8 cellular contexts compared by ENCODE assay signal in genomic region chr2:29000481-29000880, GRCh38. TPM values are rescaled to one million over a fixed set of nuclear protein-coding genes. Genes with fewer than 3 reads are reported as not detected.
A peak's percentile ranks its signal among the peaks of the same experiment; 100 is the strongest.
DNase-seq lines count a peak whose midpoint lies in the region; ATAC-seq, FAIRE-seq and TF ChIP-seq lines count a peak whose summit lies in the region.

No MANE protein-coding gene starts in this region.

- H3K23me2 ChIP-seq in H9 (ENCODE audit: insufficient read length, low read depth, low read length, poor library complexity, severe bottlenecking), result no peaks in the 10 kb centered on the region

- no peak overlapping the region for H2BK12ac ChIP-seq in H9 (ENCODE audit: insufficient read length, low read depth, low read length)

- no peak overlapping the region for H4K91ac ChIP-seq in H9 (ENCODE audit: insufficient read length, low read depth, low read length)

- POLR2A ChIA-PET in HepG2 (lab: Yijun Ruan, JAX), result no interaction called here
- POLR2A ChIA-PET in PC-9 (lab: Charles Lee; ENCODE audit: unreplicated experiment), result no interaction called here

- peak overlapping the region; percentile 8 for H3K4me3 Mint-ChIP-seq in T-helper 2 cell treated with Interferon-gamma antibody and Interleukin-4, amounts not matched to agents 5 μg/mL and 100 μg/mL, for 36 hours
- H3K4me3 Mint-ChIP-seq in H9, result no peak overlapping the region

- H3K36me3 ChIP-seq in right lobe of liver, result no peaks in the 10 kb centered on the region
- H3K36me3 ChIP-seq in HepG2 (replicated peaks in 1 of 2; ENCODE audit: control insufficient read depth in 1 of 2, insufficient read depth in 2 of 2, low read length in 2 of 2), result no peaks in the 10 kb centered on the region
- no peaks in the 10 kb centered on the region for H3K36me3 ChIP-seq in PC-9 (ENCODE audit: low read depth)

- H4K5ac ChIP-seq in H9 (ENCODE audit: insufficient read length, low read depth, low read length), result no peak overlapping the region

- H3K36me3 Mint-ChIP-seq in T-helper 2 cell treated with Interferon-gamma antibody and Interleukin-4, amounts not matched to agents 5 μg/mL and 100 μg/mL, for 36 hours (ENCODE audit: low read depth), result no peaks in the 10 kb centered on the region
- no peaks in the 10 kb centered on the region for H3K36me3 Mint-ChIP-seq in H9 (ENCODE audit: insufficient read depth in 1 of 3, low read depth in 3 of 3)

- H3K27me3 Mint-ChIP-seq in T-helper 2 cell treated with Interferon-gamma antibody and Interleukin-4, amounts not matched to agents 5 μg/mL and 100 μg/mL, for 36 hours (ENCODE audit: low read depth), result peaks cover 3% of the 10 kb centered on the region
- peaks cover 3% of the 10 kb centered on the region for H3K27me3 Mint-ChIP-seq in H9 (ENCODE audit: low read depth)

- H3K9me3 ChIP-seq in right lobe of liver, result no peaks in the 10 kb centered on the region
- H3K9me3 ChIP-seq in HepG2 (ENCODE audit: low read length), result peaks cover 10% of the 10 kb centered on the region
- H3K9me3 ChIP-seq in right cardiac atrium (ENCODE audit: control insufficient read depth, low read length), result no peaks in the 10 kb centered on the region
- no peaks in the 10 kb centered on the region for H3K9me3 ChIP-seq in PC-9 (ENCODE audit: insufficient read depth, low read depth)
- no peaks in the 10 kb centered on the region for H3K9me3 ChIP-seq in H9 (ENCODE audit: control insufficient read depth, low read depth, low read length)

- no peaks in the 10 kb centered on the region for H3K79me2 ChIP-seq in HepG2 (ENCODE audit: insufficient read depth, low read length)
- no peaks in the 10 kb centered on the region for H3K79me2 ChIP-seq in PC-9 (ENCODE audit: low read depth)
- H3K79me2 ChIP-seq in H9 (ENCODE audit: insufficient read depth, low read length), result no peaks in the 10 kb centered on the region

- H3K9ac ChIP-seq in HepG2 (ENCODE audit: insufficient read depth, low read depth, low read length), result no peak overlapping the region
- H3K9ac ChIP-seq in H9 (ENCODE audit: extremely low read depth, insufficient read length, low read length), result no peak overlapping the region

- no peak overlapping the region for H3K23ac ChIP-seq in H9 (ENCODE audit: insufficient read length, low read depth, low read length)

- H3F3A ChIP-seq in PC-9 (ENCODE audit: insufficient read depth, low read depth), result peaks cover 1% of the 10 kb centered on the region; the same call in 1 of the 2 replicates

- H3K14ac ChIP-seq in H9 (ENCODE audit: insufficient read depth, low read length), result no peak overlapping the region

- TF ChIP-seq CTCF in right lobe of liver (IDR thresholded peaks at IDR 0.05) (no peak), HepG2 (CRISPR knock-in tag; IDR thresholded peaks at IDR 0.05) (no peak), PC-9 (conservative IDR thresholded peaks at IDR 0.05) (no peak), H9 (conservative IDR thresholded peaks at IDR 0.05) (no peak)

- TF ChIP-seq POLR2A in right lobe of liver (IDR thresholded peaks at IDR 0.05), result no peak
- TF ChIP-seq POLR2A in HepG2 (IDR thresholded peaks at IDR 0.05; ENCODE audit: insufficient read depth in 1 of 2, low read depth in 2 of 2, low read length in 2 of 2), result no peak

- H3K27ac ChIP-seq in right lobe of liver (no peak overlapping the region), HepG2 (ENCODE audit: extremely low read length, insufficient read depth, low read length) (no peak overlapping the region), right cardiac atrium (ENCODE audit: low read length) (no peak overlapping the region), PC-9 (no peak overlapping the region), H9 (ENCODE audit: insufficient read length, low read depth, low read length) (no peak overlapping the region)

- no peak overlapping the region for H4K8ac ChIP-seq in H9 (replicated peaks; ENCODE audit: insufficient read length, low read depth, low read length)

- no peak overlapping the region for H2BK15ac ChIP-seq in H9 (ENCODE audit: low read depth, low read length)

- H3K18ac ChIP-seq in H9 (ENCODE audit: insufficient read length, low read depth, low read length), result no peak overlapping the region

- peaks cover 23% of the 10 kb centered on the region for H3K4me1 Mint-ChIP-seq in T-helper 2 cell treated with Interferon-gamma antibody and Interleukin-4, amounts not matched to agents 5 μg/mL and 100 μg/mL, for 36 hours (ENCODE audit: low read depth)
- H3K4me1 Mint-ChIP-seq in H9, result peaks cover 5 to 10% of the 10 kb centered on the region in 2 experiments

- H3K27ac Mint-ChIP-seq in T-helper 2 cell treated with Interferon-gamma antibody and Interleukin-4, amounts not matched to agents 5 μg/mL and 100 μg/mL, for 36 hours, result no peak overlapping the region
- H3K27ac Mint-ChIP-seq in H9, result no peak overlapping the region

- H2AK5ac ChIP-seq in H9 (ENCODE audit: insufficient read length, low read length), result no peak overlapping the region

- peak; percentile 64 to 87 (median 78) for ATAC-seq in right lobe of liver
- ATAC-seq in HepG2, result no peak
- ATAC-seq in HG03108 (IDR thresholded peaks at IDR 0.05; ENCODE audit: unreplicated experiment), result peak; percentile 89
- ATAC-seq in right cardiac atrium, result peak; percentile 42 to 44

- H2BK5ac ChIP-seq in H9 (ENCODE audit: insufficient read length, low read length), result no peak overlapping the region

- DNase-seq in right lobe of liver, result peak; percentile 58 to 73 (median 60)
- DNase-seq in HepG2 (ENCODE audit: low spot score), result no peak
- DNase-seq in T-helper 2 cell treated with Interferon-gamma antibody and Interleukin-4, amounts not matched to agents 5 μg/mL and 100 μg/mL, for 36 hours (ENCODE audit: low spot score), result peak; percentile 15
- peak in 2 of 3 donors; percentile 44 to 78 for DNase-seq in right cardiac atrium
- DNase-seq in PC-9, result no peak
- no peak for DNase-seq in iPS-NIHi11 (ENCODE audit: low spot score)
- no peak for DNase-seq in H9

- H3K79me1 ChIP-seq in H9 (ENCODE audit: insufficient read depth, low read depth, low read length, poor library complexity, severe bottlenecking), result no peaks in the 10 kb centered on the region

- H3K4me1 ChIP-seq in right lobe of liver (no peaks in the 10 kb centered on the region), HepG2 (ENCODE audit: insufficient read depth, low read length) (no peaks in the 10 kb centered on the region), right cardiac atrium (ENCODE audit: control insufficient read depth, insufficient read depth, low read length) (no peaks in the 10 kb centered on the region), PC-9 (replicated peaks; ENCODE audit: insufficient read depth) (no peaks in the 10 kb centered on the region), H9 (ENCODE audit: insufficient read depth, low read length) (no peaks in the 10 kb centered on the region; the same call in 1 of the 2 replicates)

- BruUV-seq in HepG2 (replicated peaks; lab: Mats Ljungman, UMichigan) (no TSS peak), PC-9 (replicated peaks; lab: Mats Ljungman, UMichigan) (no TSS peak)

- TF ChIP-seq EP300 in HepG2 (IDR thresholded peaks at IDR 0.05; ENCODE audit: low read depth in 2 of 2, low read length in 2 of 2) (no peak), HepG2 (CRISPR knock-in tag; IDR thresholded peaks at IDR 0.05; ENCODE audit: borderline replicate concordance) (no peak)

- in situ Hi-C loops in HepG2 (cut with HindIII; ENCODE audit: extremely low pct_ligation_motif_present, low pct_unique_long_range_greater_than_20kb), result no loop called here

- H4K20me1 ChIP-seq in HepG2 (ENCODE audit: insufficient read depth, low read length), result no peaks in the 10 kb centered on the region
- no peaks in the 10 kb centered on the region for H4K20me1 ChIP-seq in PC-9 (ENCODE audit: insufficient read depth)
- H4K20me1 ChIP-seq in H9 (ENCODE audit: control insufficient read depth, insufficient read depth, insufficient read length), result no peaks in the 10 kb centered on the region

- no peak overlapping the region for H3K56ac ChIP-seq in H9 (ENCODE audit: insufficient read length, low read depth, low read length)

- 58% methylated on average over 4 of the region's 7 CpGs for WGBS in right lobe of liver (ENCODE audit: insufficient coverage, low coverage, low lambda C conversion rate, missing lambda C conversion rate)
- 28% methylated on average over 5 of the region's 7 CpGs for WGBS in HepG2 (ENCODE audit: low lambda C conversion rate)
- WGBS in right cardiac atrium, result 74% methylated on average over 7 of the region's 7 CpGs
- no CpG with 5 or more reads among the region's 7 CpGs for WGBS in H9 (ENCODE audit: extremely low coverage, insufficient read length, low lambda C conversion rate)

- no peak for FAIRE-seq in HepG2 (lab: Jason Lieb, UNC)

- no peaks in the 10 kb centered on the region for H3K27me3 ChIP-seq in right lobe of liver
- H3K27me3 ChIP-seq in HepG2 (ENCODE audit: control insufficient read depth in 1 of 2, insufficient read depth in 2 of 2, low read length in 2 of 2), result peaks cover 13 to 49% of the 10 kb centered on the region in 2 experiments; a peak in 3 of 5 replicates
- H3K27me3 ChIP-seq in right cardiac atrium (ENCODE audit: control insufficient read depth, insufficient read depth), result no peaks in the 10 kb centered on the region
- no peaks in the 10 kb centered on the region for H3K27me3 ChIP-seq in PC-9 (ENCODE audit: insufficient read depth, low read depth)
- peaks cover 2% of the 10 kb centered on the region; the same call in 1 of the 2 replicates for H3K27me3 ChIP-seq in H9 (ENCODE audit: insufficient read depth, low read length)

- intact Hi-C loops in right lobe of liver (cut with DNase I) (no loop called here), HepG2 (cut with micrococcal nuclease; ENCODE audit: unreplicated experiment) (no loop called here), right cardiac atrium (cut with DNase I) (no loop called here), PC-9 (cut with micrococcal nuclease; ENCODE audit: unreplicated experiment) (no loop called here)

- H2AFZ ChIP-seq in HepG2 (ENCODE audit: low read length) (no peak overlapping the region), PC-9 (no peak overlapping the region), H9 (ENCODE audit: low read length) (no peak overlapping the region)

- H3K4ac ChIP-seq in H9 (ENCODE audit: low read depth, low read length), result no peak overlapping the region

- no peaks in the 10 kb centered on the region for H3K9me3 Mint-ChIP-seq in T-helper 2 cell treated with Interferon-gamma antibody and Interleukin-4, amounts not matched to agents 5 μg/mL and 100 μg/mL, for 36 hours
- H3K9me3 Mint-ChIP-seq in H9, result no peaks in the 10 kb centered on the region

- CTCF ChIA-PET in HepG2 (lab: Yijun Ruan, JAX; ENCODE audit: low intra/inter-chr PET ratio, low total read pairs), result no interaction called here
- CTCF ChIA-PET in PC-9 (lab: Charles Lee), result no interaction called here

- no peak overlapping the region for H3T11ph ChIP-seq in H9 (ENCODE audit: low read length)

- no peak for TF ChIP-seq RAD21 in HepG2 (CRISPR knock-in tag; IDR thresholded peaks at IDR 0.05)

- H3K9me2 ChIP-seq in PC-9 (ENCODE audit: insufficient read depth), result no peaks in the 10 kb centered on the region

- H3K4me2 ChIP-seq in HepG2 (ENCODE audit: low read depth, low read length), result no peak overlapping the region
- H3K4me2 ChIP-seq in PC-9, result no peak overlapping the region
- H3K4me2 ChIP-seq in H9 (ENCODE audit: insufficient read depth, insufficient read length, low read length), result no peak overlapping the region

- no peak overlapping the region for H2BK120ac ChIP-seq in H9 (ENCODE audit: low read depth, low read length, poor library complexity, severe bottlenecking)

- no peak overlapping the region for H2BK20ac ChIP-seq in H9 (ENCODE audit: low read depth, low read length, poor library complexity, severe bottlenecking)

- H3K4me3 ChIP-seq in right lobe of liver (no peak overlapping the region), HepG2 (replicated peaks in 1 of 3; ENCODE audit: insufficient read depth in 1 of 3, low read depth in 2 of 3, low read length in 3 of 3) (no peak overlapping the region), right cardiac atrium (ENCODE audit: low read length) (no peak overlapping the region), PC-9 (no peak overlapping the region)

RNA-seq across cellular contexts. Expression of gene TOGARAM2, which starts 19.4 kb away (rescaled TPM):
- total RNA-seq in right lobe of liver, result under 1 TPM in 5 of 6 experiments, not detected in 1; 0.06 to 0.37 (median 0.14) TPM
- under 0.01 TPM in 1 of 2 replicates, not detected in the other for total RNA-seq in HepG2 (2016; rRNA removed; fragmentation: Illumina TruSeq; extraction: Trizol)
- total RNA-seq in HepG2 (2016; cell fraction: cytosol; rRNA removed; fragmentation: Illumina TruSeq; extraction: Trizol; ENCODE audit: low read depth), result not detected in 2 replicates
- not detected in 2 replicates for total RNA-seq in HepG2 (2016; cell fraction: insoluble cytoplasmic fraction; rRNA removed; fragmentation: Illumina TruSeq; extraction: Trizol)
- total RNA-seq in HepG2 (2016; cell fraction: membrane; rRNA removed; fragmentation: Illumina TruSeq; extraction: Trizol), result not detected in 2 replicates
- 0.06 and 0.19 TPM in 2 replicates for total RNA-seq in HepG2 (2016; cell fraction: nucleus; rRNA removed; fragmentation: Illumina TruSeq; extraction: Trizol)
- 0.05 TPM in 2 replicates for polyA plus RNA-seq in HepG2 (2011; rRNA removed)
- polyA plus RNA-seq in HepG2 (2011; cell fraction: cytosol; rRNA removed), result 0.04 and 0.13 TPM in 2 replicates
- polyA plus RNA-seq in HepG2 (2011; cell fraction: nucleus; rRNA removed), result 0.36 and 0.74 TPM in 2 replicates
- polyA plus RNA-seq in HepG2 (2012), result 0.04 TPM in 1 of 2 replicates, not detected in the other
- not detected in 2 replicates for polyA plus RNA-seq in HepG2 (2016; cell fraction: cytosol; fragmentation: Illumina TruSeq; extraction: Trizol; ENCODE audit: low read depth)
- polyA plus RNA-seq in HepG2 (2016; cell fraction: insoluble cytoplasmic fraction; fragmentation: Illumina TruSeq; extraction: Trizol; ENCODE audit: low read depth), result not detected in 2 replicates
- not detected in 2 replicates for polyA plus RNA-seq in HepG2 (2016; cell fraction: membrane; fragmentation: Illumina TruSeq; extraction: Trizol; ENCODE audit: low read depth)
- polyA plus RNA-seq in HepG2 (2016; cell fraction: nucleus; fragmentation: Illumina TruSeq; extraction: Trizol; ENCODE audit: insufficient read depth, low read depth), result 0.61 TPM in 1 of 2 replicates, not detected in the other
- 0.02 and 1.6 TPM in 2 replicates for polyA minus RNA-seq in HepG2 (2011; rRNA and poly(A)+ RNA removed; ENCODE audit: low replicate concordance)
- not detected in 2 replicates for polyA minus RNA-seq in HepG2 (2011; cell fraction: cytosol; rRNA and poly(A)+ RNA removed)
- 1.0 TPM in 1 of 2 replicates, not detected in the other for polyA minus RNA-seq in HepG2 (2011; cell fraction: nucleus; rRNA and poly(A)+ RNA removed)
- total RNA-seq in right cardiac atrium, result 10 to 100 TPM; 13.6 to 29.5 (median 26.0) TPM
- 17.4 TPM for polyA plus RNA-seq in right cardiac atrium
- 0.44 and 0.45 TPM in 2 replicates for total RNA-seq in PC-9 (2021)
- 0.18 and 0.83 TPM in 2 replicates for total RNA-seq in H9 (2021)

Comparison
In these comparisons a context has a peak if more than half of its experiments do, and no peak if none do; other contexts are left out.
1. DNase-seq: peak in right lobe of liver (3 of 3), T-helper 2 cell treated with Interferon-gamma antibody and Interleukin-4, amounts not matched to agents 5 μg/mL and 100 μg/mL, for 36 hours (single experiment) and right cardiac atrium (2 of 3); none in HepG2 (single experiment), PC-9 (0 of 2), iPS-NIHi11 (single experiment) and H9 (single experiment).